ENCODE assay signal across 15 cellular contexts in the genomic region with DNA sequence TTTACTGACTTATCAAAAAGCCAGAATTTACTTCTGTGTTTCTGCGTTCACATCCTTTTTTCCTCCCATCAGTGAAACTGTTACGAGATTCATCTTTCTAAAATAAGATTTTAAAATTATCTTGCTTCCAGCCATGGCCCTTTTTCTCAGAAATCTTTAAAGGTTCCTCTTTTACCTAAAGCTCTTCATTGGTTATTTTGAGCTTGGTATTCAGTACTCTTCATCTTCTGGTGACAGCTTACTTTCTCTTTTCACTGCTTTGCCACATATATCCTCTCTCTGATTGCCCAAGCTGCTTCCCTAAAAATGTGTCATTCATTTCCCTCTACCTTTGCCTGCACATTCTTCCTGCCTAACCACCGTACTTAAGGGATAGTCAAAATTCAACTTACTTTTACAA. TPM values are rescaled to one million over a fixed set of nuclear protein-coding genes. Genes with fewer than 3 reads are reported as not detected.
A peak's percentile ranks its signal among the peaks of the same experiment; 100 is the strongest.
DNase-seq lines count a peak whose midpoint lies in the region; ATAC-seq and TF ChIP-seq lines count a peak whose summit lies in the region.
"Had no signal": no experiment of that assay in that cellular context is flagged by ENCODE, and none has a peak within 500 bp of the region (broad histone marks: within the 10 kb centered on the region; RNA-seq: fewer than 3 reads in every experiment).

No MANE protein-coding gene starts in this region.

- no peaks in the 10 kb centered on the region for H3K27me3 Mint-ChIP-seq in CD8-positive, alpha-beta T cell (ENCODE audit: low read depth)
- H3K27me3 Mint-ChIP-seq in activated CD8-positive, alpha-beta T cell treated with anti-CD3 and anti-CD28 coated beads, Interleukin-2, amount 10 ng/mL, durations not matched to agents 7 days and 5 days (ENCODE audit: low read depth) = no peaks in the 10 kb centered on the region
- no peaks in the 10 kb centered on the region for H3K27me3 Mint-ChIP-seq in natural killer cell treated with Interleukin-12 subunit alpha and Interleukin-12 subunit beta and Interleukin-15 and Interleukin-18, amount 100 ng/mL, for 72 hours
- H3K27me3 Mint-ChIP-seq: CD4-positive, alpha-beta memory T cell had no signal

- H3K36me3 ChIP-seq in CD8-positive, alpha-beta T cell (ENCODE audit: insufficient read depth, low read length) = peaks cover 2% of the 10 kb centered on the region
- H3K36me3 ChIP-seq in MG63 = peaks cover 18% of the 10 kb centered on the region

- peak overlapping the region; percentile 51 for H3K4me3 Mint-ChIP-seq in CD8-positive, alpha-beta T cell
- H3K4me3 Mint-ChIP-seq in activated CD8-positive, alpha-beta T cell treated with anti-CD3 and anti-CD28 coated beads, Interleukin-2, amount 10 ng/mL, durations not matched to agents 7 days and 5 days = peak overlapping the region; percentile 29
- H3K4me3 Mint-ChIP-seq in natural killer cell treated with Interleukin-12 subunit alpha and Interleukin-12 subunit beta and Interleukin-15 and Interleukin-18, amount 100 ng/mL, for 72 hours = peak overlapping the region; percentile 59
- H3K4me3 Mint-ChIP-seq: stimulated activated effector memory CD8-positive, alpha-beta T cell treated with anti-CD3 and anti-CD28 coated beads, Interleukin-12 subunit alpha, Interleukin-12 subunit beta, amount 100 ng/mL, for 72 hours had no signal

- TF ChIP-seq CTCF in CD8-positive, alpha-beta T cell (IDR thresholded peaks at IDR 0.05) = no peak

- H3K9me3 Mint-ChIP-seq in CD8-positive, alpha-beta T cell = no peaks in the 10 kb centered on the region
- H3K9me3 Mint-ChIP-seq in activated CD8-positive, alpha-beta T cell treated with anti-CD3 and anti-CD28 coated beads, Interleukin-2, amount 10 ng/mL, durations not matched to agents 7 days and 5 days (ENCODE audit: insufficient read depth) = no peaks in the 10 kb centered on the region
- no peaks in the 10 kb centered on the region for H3K9me3 Mint-ChIP-seq in natural killer cell treated with Interleukin-12 subunit alpha and Interleukin-12 subunit beta and Interleukin-15 and Interleukin-18, amount 100 ng/mL, for 72 hours
- H3K9me3 Mint-ChIP-seq: stimulated activated effector memory CD8-positive, alpha-beta T cell treated with anti-CD3 and anti-CD28 coated beads, Interleukin-12 subunit alpha, Interleukin-12 subunit beta, amount 100 ng/mL, for 72 hours had no signal

- H3K4me3 ChIP-seq in CD8-positive, alpha-beta T cell (ENCODE audit: low read depth, low read length) = no peak overlapping the region
- H3K4me3 ChIP-seq in MG63 = no peak overlapping the region

- H3K27me3 ChIP-seq in CD8-positive, alpha-beta T cell (ENCODE audit: insufficient read depth, low read length) = no peaks in the 10 kb centered on the region
- H3K27me3 ChIP-seq in MG63 = no peaks in the 10 kb centered on the region

- intact Hi-C loops in CD8-positive, alpha-beta T cell (cut with DNase I, micrococcal nuclease) = loop anchor here in 1 of 2 experiments (5.0 to 10.0 kb wide), 2 partner anchors 35 to 332 kb away; partner anchors contain the start of gene GALNT12

- CTCF ChIA-PET in CD8-positive, alpha-beta T cell (lab: Charles Lee) = interaction anchor here (0.8 to 12.8 kb wide), 7 partner anchors 13 to 161 kb away, joined by 3 to 374 read pairs (median 5); no protein-coding TSS in a partner anchor
- CTCF ChIA-PET in activated CD8-positive, alpha-beta T cell treated with anti-CD3 and anti-CD28 coated beads, Interleukin-2, amount 10 ng/mL, durations not matched to agents 7 days and 5 days (lab: Charles Lee) = interaction anchor here (0.6 to 11.8 kb wide), 14 partner anchors 10 to 289 kb away, joined by 3 to 246 read pairs (median 6); partner anchors contain the start of gene TGFBR1

- H3K27ac ChIP-seq in CD8-positive, alpha-beta T cell (ENCODE audit: low read depth, low read length) = no peak overlapping the region

- H3K4me1 Mint-ChIP-seq in CD8-positive, alpha-beta T cell (ENCODE audit: low read depth) = peaks cover 76% of the 10 kb centered on the region
- peaks cover 79% of the 10 kb centered on the region for H3K4me1 Mint-ChIP-seq in activated CD8-positive, alpha-beta T cell treated with anti-CD3 and anti-CD28 coated beads, Interleukin-2, amount 10 ng/mL, durations not matched to agents 7 days and 5 days (ENCODE audit: low read depth)
- peaks cover 47 to 64% of the 10 kb centered on the region in 2 donors for H3K4me1 Mint-ChIP-seq in natural killer cell treated with Interleukin-12 subunit alpha and Interleukin-12 subunit beta and Interleukin-15 and Interleukin-18, amount 100 ng/mL, for 72 hours (ENCODE audit: low read depth in 2 of 2)

- POLR2A ChIA-PET in CD8-positive, alpha-beta T cell (lab: Charles Lee) = interaction anchor here (0.7 to 5.9 kb wide), 3 partner anchors 31 to 136 kb away, joined by 3 to 47 read pairs (median 4); partner anchors contain the start of gene TGFBR1
- POLR2A ChIA-PET in activated CD8-positive, alpha-beta T cell treated with anti-CD3 and anti-CD28 coated beads, Interleukin-2, amount 10 ng/mL, durations not matched to agents 7 days and 5 days (lab: Charles Lee) = interaction anchor here (0.7 kb wide), 1 partner anchor 33 kb away, joined by 3 read pairs; no protein-coding TSS in a partner anchor

- no peak for DNase-seq in CD8-positive, alpha-beta T cell
- peak; percentile 63 to 97 for DNase-seq in NOMO-1 (lab: John Stamatoyannopoulos, UW; ENCODE audit: unreplicated experiment in 2 of 2)
- no peak for DNase-seq in activated CD8-positive, alpha-beta T cell treated with anti-CD3 and anti-CD28 coated beads, Interleukin-2, amount 10 ng/mL, durations not matched to agents 7 days and 5 days
- DNase-seq in natural killer cell treated with Interleukin-12 subunit alpha and Interleukin-12 subunit beta and Interleukin-15 and Interleukin-18, amount 100 ng/mL, for 72 hours (ENCODE audit: low spot score) = no peak
- DNase-seq in NCI-H446 treated with DMSO at 0.1 percent for 48 hours (lab: John Stamatoyannopoulos, UW) = no peak
- DNase-seq in MG63 = no peak
- no peak for DNase-seq in activated CD4-positive, alpha-beta T cell treated with anti-CD3 and anti-CD28 coated beads for 1 hour
- DNase-seq: activated CD4-positive, alpha-beta T cell treated with anti-CD3 and anti-CD28 coated beads, Interleukin-2, amount 50 U/mL, for 1 hour; CD4-positive, alpha-beta memory T cell; islet precursor cell; NK-92 treated with Interleukin-12 subunit alpha and Interleukin-12 subunit beta, amount 100 ng/mL, for 24 hours; retina; stimulated activated CD4-positive, alpha-beta T cell treated with anti-CD3 and anti-CD28 coated beads, Interleukin-4, amount 100 ng/mL, for 24 hours had no signal

- peaks cover 56% of the 10 kb centered on the region for H3K4me1 ChIP-seq in CD8-positive, alpha-beta T cell (ENCODE audit: insufficient read depth, low read length)

- H3K9me3 ChIP-seq in CD8-positive, alpha-beta T cell (ENCODE audit: low read length) = no peaks in the 10 kb centered on the region
- no peaks in the 10 kb centered on the region; the same call in 1 of the 2 replicates for H3K9me3 ChIP-seq in MG63

- no peak for ATAC-seq in CD8-positive, alpha-beta T cell
- peak; percentile 34 for ATAC-seq in activated CD8-positive, alpha-beta T cell treated with anti-CD3 and anti-CD28 coated beads, Interleukin-2, amount 10 ng/mL, durations not matched to agents 7 days and 5 days
- ATAC-seq in natural killer cell treated with Interleukin-12 subunit alpha and Interleukin-12 subunit beta and Interleukin-15 and Interleukin-18, amount 100 ng/mL, for 72 hours = no peak
- ATAC-seq in HG02642 (IDR thresholded peaks at IDR 0.05; ENCODE audit: poor library complexity, unreplicated experiment) = no peak
- ATAC-seq: stimulated activated effector memory CD8-positive, alpha-beta T cell treated with anti-CD3 and anti-CD28 coated beads, Interleukin-12 subunit alpha, Interleukin-12 subunit beta, amount 100 ng/mL, for 72 hours had no signal

- peaks cover 57% of the 10 kb centered on the region for H3K36me3 Mint-ChIP-seq in CD8-positive, alpha-beta T cell
- H3K36me3 Mint-ChIP-seq in activated CD8-positive, alpha-beta T cell treated with anti-CD3 and anti-CD28 coated beads, Interleukin-2, amount 10 ng/mL, durations not matched to agents 7 days and 5 days (ENCODE audit: low read depth) = peaks cover 77% of the 10 kb centered on the region
- H3K36me3 Mint-ChIP-seq in natural killer cell treated with Interleukin-12 subunit alpha and Interleukin-12 subunit beta and Interleukin-15 and Interleukin-18, amount 100 ng/mL, for 72 hours = peaks cover 32% of the 10 kb centered on the region

- peak overlapping the region; percentile 89 for H3K27ac Mint-ChIP-seq in CD8-positive, alpha-beta T cell
- peak overlapping the region; percentile 56 for H3K27ac Mint-ChIP-seq in activated CD8-positive, alpha-beta T cell treated with anti-CD3 and anti-CD28 coated beads, Interleukin-2, amount 10 ng/mL, durations not matched to agents 7 days and 5 days
- peak overlapping the region; percentile 61 to 65 for H3K27ac Mint-ChIP-seq in natural killer cell treated with Interleukin-12 subunit alpha and Interleukin-12 subunit beta and Interleukin-15 and Interleukin-18, amount 100 ng/mL, for 72 hours
- H3K27ac Mint-ChIP-seq: stimulated activated effector memory CD8-positive, alpha-beta T cell treated with anti-CD3 and anti-CD28 coated beads, Interleukin-12 subunit alpha, Interleukin-12 subunit beta, amount 100 ng/mL, for 72 hours had no signal

RNA-seq across cellular contexts. Expression of gene TGFBR1, which starts 32.3 kb away (rescaled TPM):
- 10 to 100 TPM; 24.2 to 25.8 TPM for total RNA-seq in CD8-positive, alpha-beta T cell
- 10 to 100 TPM; 90.1 to 90.9 TPM for total RNA-seq in activated CD8-positive, alpha-beta T cell treated with anti-CD3 and anti-CD28 coated beads, Interleukin-2, amount 10 ng/mL, durations not matched to agents 7 days and 5 days
- 100 to 1,000 TPM in 1 of 2 donors, 10 to 100 TPM in 1; 62.7 to 105 TPM for total RNA-seq in natural killer cell treated with Interleukin-12 subunit alpha and Interleukin-12 subunit beta and Interleukin-15 and Interleukin-18, amount 100 ng/mL, for 72 hours
- 19.1 and 29.4 TPM in 2 replicates for total RNA-seq in MG63 (2014; rRNA removed; shearing (Covaris generic); ENCODE audit: low replicate concordance)

Comparison
In these comparisons a context has a peak if more than half of its experiments do, and no peak if none do; other contexts are left out.
1. DNase-seq: peak in NOMO-1 (2 of 2); none in CD8-positive, alpha-beta T cell (0 of 7), activated CD8-positive, alpha-beta T cell treated with anti-CD3 and anti-CD28 coated beads, Interleukin-2, amount 10 ng/mL, durations not matched to agents 7 days and 5 days (single experiment), natural killer cell treated with Interleukin-12 subunit alpha and Interleukin-12 subunit beta and Interleukin-15 and Interleukin-18, amount 100 ng/mL, for 72 hours (single experiment), NCI-H446 treated with DMSO at 0.1 percent for 48 hours (single experiment), MG63 (single experiment) and activated CD4-positive, alpha-beta T cell treated with anti-CD3 and anti-CD28 coated beads for 1 hour (single experiment).
2. Peak in every context shown above with its lines, with median percentiles within 50 percentile points of each other: H3K27ac Mint-ChIP-seq and H3K4me3 Mint-ChIP-seq.